Comparison of ENCODE assay signal across 8 cellular contexts in genomic region chr5:77851229-77852067, GRCh38.
A peak's percentile ranks its signal among the peaks of the same experiment; 100 is the strongest.
DNase-seq lines count a peak whose midpoint lies in the region; ATAC-seq and TF ChIP-seq lines count a peak whose summit lies in the region.

No MANE protein-coding gene starts in this region.

- H3K9me3 ChIP-seq in breast epithelium (no peaks in the 10 kb centered on the region), adipocyte (ENCODE audit: control insufficient read depth, low read length) (no peaks in the 10 kb centered on the region), prostate gland (no peaks in the 10 kb centered on the region)

- no peak overlapping the region for H3K4me3 Mint-ChIP-seq in MCF 10A (ENCODE audit: unreplicated experiment)

- peak overlapping the region; percentile 82 for H3K9ac ChIP-seq in adipocyte (ENCODE audit: low read length)

- no peak overlapping the region for H3K27ac ChIP-seq in breast epithelium
- no peak overlapping the region for H3K27ac ChIP-seq in prostate gland

- 12% methylated on average over 57 of the region's 83 CpGs for WGBS in prostate gland

- no TSS peak for BruUV-seq in MCF 10A (replicated peaks; lab: Mats Ljungman, UMichigan)

- TF ChIP-seq POLR2A in breast epithelium (IDR thresholded peaks at IDR 0.05) (no peak), prostate gland (IDR thresholded peaks at IDR 0.05) (no peak)

- H3K27me3 Mint-ChIP-seq in MCF 10A (ENCODE audit: insufficient read depth, unreplicated experiment), result no peaks in the 10 kb centered on the region

- H3K27ac Mint-ChIP-seq in MCF 10A (ENCODE audit: low read depth, unreplicated experiment), result no peak overlapping the region

- no peaks in the 10 kb centered on the region for H3K27me3 ChIP-seq in breast epithelium
- H3K27me3 ChIP-seq in adipocyte (replicated peaks; ENCODE audit: control insufficient read depth, insufficient read depth, low read length), result no peaks in the 10 kb centered on the region
- peaks cover 13% of the 10 kb centered on the region for H3K27me3 ChIP-seq in prostate gland (replicated peaks; ENCODE audit: insufficient read depth)

- POLR2A ChIA-PET in MCF 10A (lab: Yijun Ruan, JAX), result no interaction called here

- TF ChIP-seq CTCF in breast epithelium (IDR thresholded peaks at IDR 0.05) (no peak), MCF 10A (IDR thresholded peaks at IDR 0.05; ENCODE audit: unreplicated experiment) (no peak), prostate gland (IDR thresholded peaks at IDR 0.05) (no peak)

- peak overlapping the region; percentile 46 to 77 (median 57) for H3K4me3 ChIP-seq in breast epithelium
- H3K4me3 ChIP-seq in adipocyte (ENCODE audit: low read length), result peak overlapping the region; percentile 89
- H3K4me3 ChIP-seq in prostate gland, result peak overlapping the region; percentile 25 to 34

- no peaks in the 10 kb centered on the region for H3K36me3 Mint-ChIP-seq in MCF 10A (ENCODE audit: insufficient read depth, unreplicated experiment)

- no peaks in the 10 kb centered on the region for H3K4me1 Mint-ChIP-seq in MCF 10A (ENCODE audit: insufficient read depth, unreplicated experiment)

- intact Hi-C loops in breast epithelium (cut with DNase I; ENCODE audit: low total_unique reads), result no loop called here
- intact Hi-C loops in MCF 10A (cut with micrococcal nuclease), result no loop called here
- intact Hi-C loops in left ventricle myocardium superior (cut with micrococcal nuclease), result no loop called here
- intact Hi-C loops in prostate gland (cut with DNase I), result no loop called here

- H3K9me3 Mint-ChIP-seq in MCF 10A (ENCODE audit: unreplicated experiment), result no peaks in the 10 kb centered on the region

- H3K36me3 ChIP-seq in breast epithelium (no peaks in the 10 kb centered on the region), adipocyte (ENCODE audit: control insufficient read depth, insufficient read depth, low read length, severe bottlenecking) (no peaks in the 10 kb centered on the region), prostate gland (no peaks in the 10 kb centered on the region)

- DNase-seq in breast epithelium (ENCODE audit: low spot score in 2 of 2) (no peak), MCF 10A (ENCODE audit: unreplicated experiment) (no peak), adipocyte (ENCODE audit: low read depth) (peak; percentile 63), left ventricle myocardium superior (peak; percentile 47), prostate gland (ENCODE audit: low spot score) (no peak), NCI-H526 (lab: John Stamatoyannopoulos, UW) (no peak), NCI-H146 (lab: John Stamatoyannopoulos, UW) (no peak)
- DNase-seq in stimulated activated naive CD4-positive, alpha-beta T cell treated with Interleukin-2 at 50 U/mL for 16 hours (lab: John Stamatoyannopoulos, UW), result no peak

- peak; percentile 73 for ATAC-seq in left ventricle myocardium superior

- CTCF ChIA-PET in MCF 10A (lab: Yijun Ruan, JAX), result no interaction called here

- H3K4me1 ChIP-seq in breast epithelium (no peaks in the 10 kb centered on the region), adipocyte (ENCODE audit: control insufficient read depth, insufficient read depth, low read length) (peaks cover 3% of the 10 kb centered on the region), prostate gland (replicated peaks) (peaks cover 4% of the 10 kb centered on the region)

Comparison
In these comparisons a context has a peak if more than half of its experiments do, and no peak if none do; other contexts are left out.
1. DNase-seq: peak in adipocyte (single experiment) and left ventricle myocardium superior (single experiment); none in breast epithelium (0 of 2), MCF 10A (single experiment), prostate gland (single experiment), NCI-H526 (0 of 2), NCI-H146 (single experiment) and stimulated activated naive CD4-positive, alpha-beta T cell treated with Interleukin-2 at 50 U/mL for 16 hours (single experiment).
2. H3K4me3 ChIP-seq: peak in every context shown above with its lines; median percentile 89 in adipocyte; 57 in breast epithelium; 30 in prostate gland.